8 cellular contexts compared by ENCODE assay signal in the genomic region with DNA sequence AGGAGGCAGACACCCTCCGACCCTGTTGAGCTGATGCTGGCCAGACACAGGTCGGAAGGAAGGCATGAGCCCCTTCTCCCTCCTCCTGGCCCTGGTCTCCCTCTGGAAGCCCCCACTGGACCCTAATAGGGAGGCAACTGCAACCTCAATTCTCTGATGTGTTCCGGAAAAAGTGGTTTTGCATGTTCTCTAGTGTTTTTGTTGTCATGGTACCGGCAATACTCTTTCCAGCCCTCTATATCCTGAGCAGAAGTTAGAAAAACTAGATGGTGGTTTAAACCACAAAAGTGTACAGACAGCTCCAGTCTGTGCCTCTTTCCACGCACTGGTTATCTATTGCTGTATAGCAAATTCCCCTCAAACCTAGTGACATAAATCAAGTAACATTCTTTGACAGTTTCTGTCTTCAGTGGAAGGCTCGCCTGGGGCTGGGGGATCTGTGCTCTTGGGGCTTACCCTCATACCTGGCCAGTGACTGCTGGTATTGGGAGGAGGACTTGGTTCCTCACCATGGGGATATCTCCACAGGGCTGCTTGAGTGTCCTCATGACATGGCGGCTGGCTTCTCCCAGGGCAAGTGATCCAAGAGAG. TPM values are rescaled to one million over a fixed set of nuclear protein-coding genes. Genes with fewer than 3 reads are reported as not detected.
DNase-seq lines count a peak whose midpoint lies in the region; ATAC-seq, FAIRE-seq and TF ChIP-seq lines count a peak whose summit lies in the region.

No MANE protein-coding gene starts in this region.

- ATAC-seq in GM19395 (IDR thresholded peaks at IDR 0.05; ENCODE audit: unreplicated experiment) (peak; percentile 87), HG03175 (IDR thresholded peaks at IDR 0.05; ENCODE audit: unreplicated experiment) (peak; percentile 57), SK-N-SH treated with all-trans-retinoic acid at 6 μM for 48 hours (no peak)

- H3K4me3 ChIP-seq in skin epidermis, result no peak overlapping the region

- DNase-seq in activated T-cell treated with anti-CD3 and anti-CD28 coated beads for 4 hours (peak; percentile 3), NCI-H69 (lab: John Stamatoyannopoulos, UW) (no peak), GM12892 (ENCODE audit: insufficient read length) (no peak), NCI-H748 treated with DMSO at 0.1 percent for 48 hours (lab: John Stamatoyannopoulos, UW) (no peak)

- peak overlapping the region in 12 of 21 experiments; percentile 26 to 70 (median 34) for H3K27ac ChIP-seq in skin epidermis

- no peak for TF ChIP-seq POLR2A in GM12892 (IDR thresholded peaks at IDR 0.05; ENCODE audit: low read depth, low read length)

- FAIRE-seq in GM12892 (lab: Jason Lieb, UNC), result no peak

TF ChIP-seq in SK-N-SH treated with all-trans-retinoic acid at 6 μM for 48 hours, 23 proteins besides CTCF, POLR2A, EP300 and RAD21:
- no peak for TF ChIP-seq ZFP30 (CRISPR knock-in tag; IDR thresholded peaks at IDR 0.05)
- no peak for TF ChIP-seq CREB5 (CRISPR knock-in tag; IDR thresholded peaks at IDR 0.05; ENCODE audit: low read depth)
- TF ChIP-seq ISL1 (CRISPR knock-in tag; IDR thresholded peaks at IDR 0.05), result no peak
- TF ChIP-seq ZNF8 (CRISPR knock-in tag; IDR thresholded peaks at IDR 0.05), result no peak
- no peak for TF ChIP-seq RARB (CRISPR knock-in tag; IDR thresholded peaks at IDR 0.05)
- no peak for TF ChIP-seq ZFP3 (CRISPR knock-in tag; IDR thresholded peaks at IDR 0.05)
- no peak for TF ChIP-seq PPARA (CRISPR knock-in tag; IDR thresholded peaks at IDR 0.05; ENCODE audit: borderline replicate concordance)
- TF ChIP-seq, protein P1, sequence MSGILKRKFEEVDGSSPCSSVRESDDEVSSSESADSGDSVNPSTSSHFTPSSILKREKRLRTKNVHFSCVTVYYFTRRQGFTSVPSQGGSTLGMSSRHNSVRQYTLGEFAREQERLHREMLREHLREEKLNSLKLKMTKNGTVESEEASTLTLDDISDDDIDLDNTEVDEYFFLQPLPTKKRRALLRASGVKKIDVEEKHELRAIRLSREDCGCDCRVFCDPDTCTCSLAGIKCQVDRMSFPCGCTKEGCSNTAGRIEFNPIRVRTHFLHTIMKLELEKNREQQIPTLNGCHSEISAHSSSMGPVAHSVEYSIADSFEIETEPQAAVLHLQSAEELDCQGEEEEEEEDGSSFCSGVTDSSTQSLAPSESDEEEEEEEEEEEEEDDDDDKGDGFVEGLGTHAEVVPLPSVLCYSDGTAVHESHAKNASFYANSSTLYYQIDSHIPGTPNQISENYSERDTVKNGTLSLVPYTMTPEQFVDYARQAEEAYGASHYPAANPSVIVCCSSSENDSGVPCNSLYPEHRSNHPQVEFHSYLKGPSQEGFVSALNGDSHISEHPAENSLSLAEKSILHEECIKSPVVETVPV (CRISPR knock-in tag; IDR thresholded peaks at IDR 0.05), result no peak
- TF ChIP-seq, protein P2, sequence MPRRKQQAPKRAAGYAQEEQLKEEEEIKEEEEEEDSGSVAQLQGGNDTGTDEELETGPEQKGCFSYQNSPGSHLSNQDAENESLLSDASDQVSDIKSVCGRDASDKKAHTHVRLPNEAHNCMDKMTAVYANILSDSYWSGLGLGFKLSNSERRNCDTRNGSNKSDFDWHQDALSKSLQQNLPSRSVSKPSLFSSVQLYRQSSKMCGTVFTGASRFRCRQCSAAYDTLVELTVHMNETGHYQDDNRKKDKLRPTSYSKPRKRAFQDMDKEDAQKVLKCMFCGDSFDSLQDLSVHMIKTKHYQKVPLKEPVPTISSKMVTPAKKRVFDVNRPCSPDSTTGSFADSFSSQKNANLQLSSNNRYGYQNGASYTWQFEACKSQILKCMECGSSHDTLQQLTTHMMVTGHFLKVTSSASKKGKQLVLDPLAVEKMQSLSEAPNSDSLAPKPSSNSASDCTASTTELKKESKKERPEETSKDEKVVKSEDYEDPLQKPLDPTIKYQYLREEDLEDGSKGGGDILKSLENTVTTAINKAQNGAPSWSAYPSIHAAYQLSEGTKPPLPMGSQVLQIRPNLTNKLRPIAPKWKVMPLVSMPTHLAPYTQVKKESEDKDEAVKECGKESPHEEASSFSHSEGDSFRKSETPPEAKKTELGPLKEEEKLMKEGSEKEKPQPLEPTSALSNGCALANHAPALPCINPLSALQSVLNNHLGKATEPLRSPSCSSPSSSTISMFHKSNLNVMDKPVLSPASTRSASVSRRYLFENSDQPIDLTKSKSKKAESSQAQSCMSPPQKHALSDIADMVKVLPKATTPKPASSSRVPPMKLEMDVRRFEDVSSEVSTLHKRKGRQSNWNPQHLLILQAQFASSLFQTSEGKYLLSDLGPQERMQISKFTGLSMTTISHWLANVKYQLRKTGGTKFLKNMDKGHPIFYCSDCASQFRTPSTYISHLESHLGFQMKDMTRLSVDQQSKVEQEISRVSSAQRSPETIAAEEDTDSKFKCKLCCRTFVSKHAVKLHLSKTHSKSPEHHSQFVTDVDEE (CRISPR knock-in tag; IDR thresholded peaks at IDR 0.05), result no peak
- TF ChIP-seq ARNTL (CRISPR knock-in tag; IDR thresholded peaks at IDR 0.05; ENCODE audit: borderline replicate concordance, low read depth), result no peak

RNA-seq across cellular contexts. Expression of gene SYTL3, which starts 37.0 kb away (rescaled TPM):
- 4.7 TPM for polyA plus RNA-seq in GM12892 (2012; ENCODE audit: missing spikeins)

RNA-seq across cellular contexts. Expression of gene DYNLT1, which starts 42.3 kb away (rescaled TPM):
- 64.4 TPM for polyA plus RNA-seq in GM12892 (2012; ENCODE audit: missing spikeins)
